In genomic region chr20:54207053-54207742, GRCh38 we compare ENCODE assay signal across 8 cellular contexts. TPM values are rescaled to one million over a fixed set of nuclear protein-coding genes. Genes with fewer than 3 reads are reported as not detected.
A peak's percentile ranks its signal among the peaks of the same experiment; 100 is the strongest.
DNase-seq lines count a peak whose midpoint lies in the region; ATAC-seq, FAIRE-seq and TF ChIP-seq lines count a peak whose summit lies in the region.

No MANE protein-coding gene starts in this region.

- TF ChIP-seq RAD21 in GM12878 (IDR thresholded peaks at IDR 0.05; ENCODE audit: insufficient read depth, low read depth, low read length): no peak

- TF ChIP-seq POLR2A in GM12878 (IDR thresholded peaks at IDR 0.05; ENCODE audit: low read depth, low read length) (no peak), uterus (IDR thresholded peaks at IDR 0.05) (no peak)

- H3K27ac ChIP-seq in heart right ventricle (peak overlapping the region in 8 of 10 donors; percentile 94 to 100 (median 99)), GM12878 (ENCODE audit: control insufficient read depth, insufficient read depth) (no peak overlapping the region; the same call in 1 of the 2 replicates), uterus (peak overlapping the region; percentile 93 to 97)

- no peak for TF ChIP-seq CTCF in heart right ventricle (IDR thresholded peaks at IDR 0.05)
- no peak for TF ChIP-seq CTCF in GM12878 (IDR thresholded peaks at IDR 0.05 in 2 of 3, conservative IDR thresholded peaks at IDR 0.05 in 1 of 3; ENCODE audit: control insufficient read depth in 2 of 3, extremely low read depth in 1 of 3, insufficient read depth in 1 of 3, low read depth in 3 of 3, low read length in 3 of 3)
- TF ChIP-seq CTCF in uterus (IDR thresholded peaks at IDR 0.05): no peak

- H3K9me3 ChIP-seq in heart right ventricle: no peaks in the 10 kb centered on the region
- H3K9me3 ChIP-seq in GM12878 (replicated peaks; ENCODE audit: control insufficient read depth, insufficient read depth, low read length): no peaks in the 10 kb centered on the region
- no peaks in the 10 kb centered on the region for H3K9me3 ChIP-seq in mononuclear cell (ENCODE audit: low read depth, low read length)
- no peaks in the 10 kb centered on the region for H3K9me3 ChIP-seq in uterus

- in situ Hi-C loops in GM12878 (cut with MboI) (loop anchor here (10.0 kb wide), 1 partner anchor 632 kb away; no protein-coding TSS in a partner anchor), KBM-7 (cut with MboI; ENCODE audit: low pct_unique_long_range_greater_than_20kb, low sequenced_read_pairs) (loop anchor here (10.0 to 25.0 kb wide), 2 partner anchors 102 to 430 kb away; no protein-coding TSS in a partner anchor)

- H3K9ac ChIP-seq in GM12878 (ENCODE audit: control insufficient read depth, insufficient read depth, low read length): no peak overlapping the region; the same call in 1 of the 2 replicates

- BruUV-seq in GM12878 (replicated peaks; lab: Mats Ljungman, UMichigan): no TSS peak

- POLR2A ChIA-PET in GM12878 (lab: Charles Lee): interaction anchor here (1.4 kb wide), 1 partner anchor 426 kb away, joined by 3 read pairs; no protein-coding TSS in a partner anchor

- SMC1A ChIA-PET in GM12878 (lab: Charles Lee; ENCODE audit: uncharacterized antibody, unreplicated experiment): interaction anchor here (0.7 to 3.4 kb wide), 7 partner anchors 7 to 268 kb away, joined by 3 to 14 read pairs (median 4); no protein-coding TSS in a partner anchor

- FAIRE-seq in GM12878 (lab: Jason Lieb, UNC): no peak

- H2AFZ ChIP-seq in GM12878 (ENCODE audit: control insufficient read depth, low read depth, low read length): peak overlapping the region; percentile 100

- DNase-seq in heart right ventricle: no peak
- DNase-seq in Right ventricle myocardium inferior (ENCODE audit: missing footprints): no peak
- DNase-seq in GM12878 (ENCODE audit: low read depth, low spot score): no peak
- DNase-seq in uterus: no peak
- DNase-seq in AG08396 (ENCODE audit: low spot score): no peak
- no peak for DNase-seq in NCI-H345 treated with DMSO at 0.1 percent for 48 hours (lab: John Stamatoyannopoulos, UW; ENCODE audit: unreplicated experiment)
- DNase-seq in KBM-7: no peak

- peak overlapping the region; percentile 54; the same call in 1 of the 2 replicates for H3K4me2 ChIP-seq in GM12878 (ENCODE audit: control insufficient read depth, insufficient read depth)

- TF ChIP-seq EP300 in GM12878 (IDR thresholded peaks at IDR 0.05; ENCODE audit: borderline replicate concordance in 1 of 2, control insufficient read depth in 1 of 2, low read depth in 2 of 2, low read length in 2 of 2): no peak

- peaks cover 20% of the 10 kb centered on the region for H3K79me2 ChIP-seq in GM12878 (ENCODE audit: control insufficient read depth, insufficient read depth, low read length)

- H4K20me1 ChIP-seq in GM12878 (ENCODE audit: control insufficient read depth, insufficient read depth): no peaks in the 10 kb centered on the region

- H3K4me3 ChIP-seq in heart right ventricle (peak overlapping the region in 9 of 10 donors; percentile 82 to 99 (median 93)), GM12878 (peak overlapping the region; percentile 91; the same call in 1 of the 2 replicates), mononuclear cell (ENCODE audit: low read length) (peak overlapping the region; percentile 78), uterus (peak overlapping the region; percentile 62 to 85)

- RAD21 ChIA-PET in GM12878 (lab: Charles Lee; ENCODE audit: unreplicated experiment): interaction anchor here (0.5 to 1.3 kb wide), 2 partner anchors 104 to 271 kb away, joined by 3 read pairs; no protein-coding TSS in a partner anchor

- WGBS in heart right ventricle, 2 donors: 64 to 65% methylated on average over 7 of the region's 7 CpGs
- 35% methylated on average over 7 of the region's 7 CpGs for WGBS in GM12878 (ENCODE audit: insufficient coverage, insufficient replicate concordance, low lambda C conversion rate, missing lambda C conversion rate)

- CTCF ChIA-PET in GM12878 (lab: Yijun Ruan, JAX): interaction anchor here (0.7 to 3.4 kb wide), 17 partner anchors 8 to 1895 kb away, joined by 3 to 29 read pairs (median 5); no protein-coding TSS in a partner anchor

- ATAC-seq in heart right ventricle (no peak), Right ventricle myocardium inferior (no peak), GM12878 (no peak)

- peaks cover 0 to 27% (median 22%) of the 10 kb centered on the region in 9 donors for H3K4me1 ChIP-seq in heart right ventricle
- H3K4me1 ChIP-seq in GM12878 (ENCODE audit: control insufficient read depth, insufficient read depth, low read length): peaks cover 14% of the 10 kb centered on the region
- peaks cover 25% of the 10 kb centered on the region for H3K4me1 ChIP-seq in mononuclear cell (ENCODE audit: insufficient read depth, low read length)
- H3K4me1 ChIP-seq in uterus: no peaks in the 10 kb centered on the region

- intact Hi-C loops in heart right ventricle (cut with DNase I): loop anchor here in 2 of 10 donors (5.0 to 10.0 kb wide), 3 partner anchors 262 to 632 kb away; no protein-coding TSS in a partner anchor
- intact Hi-C loops in Right ventricle myocardium inferior (cut with DNase I): no loop called here
- intact Hi-C loops in GM12878 (cut with micrococcal nuclease; ENCODE audit: unreplicated experiment): no loop called here
- intact Hi-C loops in uterus (cut with DNase I; ENCODE audit: low total_unique reads): loop anchor here (10.0 kb wide), 1 partner anchor 112 kb away; no protein-coding TSS in a partner anchor

- H3K36me3 ChIP-seq in heart right ventricle (no peaks in the 10 kb centered on the region), GM12878 (ENCODE audit: control insufficient read depth in 2 of 2, insufficient read depth in 2 of 2, low read length in 1 of 2) (no peaks in the 10 kb centered on the region), uterus (no peaks in the 10 kb centered on the region)

- H3K27me3 ChIP-seq in heart right ventricle (no peaks in the 10 kb centered on the region), GM12878 (replicated peaks in 1 of 2; ENCODE audit: control insufficient read depth in 2 of 2, insufficient read depth in 2 of 2, low read length in 1 of 2) (no peaks in the 10 kb centered on the region), mononuclear cell (ENCODE audit: insufficient read depth, low read length) (no peaks in the 10 kb centered on the region), uterus (no peaks in the 10 kb centered on the region)

TF ChIP-seq in GM12878, 131 proteins besides CTCF, POLR2A, EP300 and RAD21 (continues in another document):
- TF ChIP-seq EED (IDR thresholded peaks at IDR 0.05; ENCODE audit: low read depth) (no peak), NFXL1 (IDR thresholded peaks at IDR 0.05; ENCODE audit: borderline replicate concordance) (peak; percentile 1), RELA (IDR thresholded peaks at IDR 0.05; ENCODE audit: borderline replicate concordance, partially characterized antibody) (no peak)

RNA-seq across cellular contexts. Expression of gene PFDN4, which starts 0.7 kb away (rescaled TPM):
- total RNA-seq in heart right ventricle (10 to 100 TPM; 21.9 to 37.0 (median 28.2) TPM), Right ventricle myocardium inferior (24.0 TPM), GM12878 (2014; rRNA removed) (40.0 and 54.8 TPM in 2 replicates), GM12878 (2014; rRNA removed; fragmentation: Illumina TruSeq; extraction: Trizol) (88.4 and 94.5 TPM in 2 replicates), GM12878 (2021) (36.9 and 39.0 TPM in 2 replicates), mononuclear cell (59.9 TPM), uterus (100 to 1,000 TPM in 3 of 4 donors, 10 to 100 TPM in 1; 36.9 to 157 (median 124) TPM)
- polyA plus RNA-seq in heart right ventricle (10 to 100 TPM; 44.0 to 56.3 TPM), GM12878 (2011; rRNA removed) (60.8 and 128 TPM in 2 replicates), GM12878 (2014; fragmentation: Illumina TruSeq; extraction: Trizol) (136 and 201 TPM in 2 replicates), GM12878 (2014; fragmentation: Nextera tagmentation; extraction: Ambion mirVana) (100 to 1,000 TPM; 121 to 123 TPM), GM12878 (2014; rRNA removed) (51.0 and 76.6 TPM in 2 replicates), GM12878 (2016; fragmentation: Nextera tagmentation; extraction: Ambion mirVana) (10 to 100 TPM; 78.1 to 87.5 TPM)
- total RNA-seq in GM12878 (2013; cell fraction: nucleolus; rRNA removed): 6.5 and 8.4 TPM in 2 replicates
- polyA plus RNA-seq in GM12878 (2011; ENCODE audit: low read depth): 11.2 TPM
- 16.6 and 21.9 TPM in 2 replicates for polyA plus RNA-seq in GM12878 (2011; cell fraction: cytosol; rRNA removed)
- polyA plus RNA-seq in GM12878 (2011; cell fraction: nucleus; rRNA removed): 20.8 and 22.9 TPM in 2 replicates
- polyA plus RNA-seq in GM12878 (2012): 58.4 and 77.9 TPM in 2 replicates
- 4.4 and 6.5 TPM in 2 replicates for polyA minus RNA-seq in GM12878 (2011; rRNA and poly(A)+ RNA removed)
- 5.4 and 8.2 TPM in 2 replicates for polyA minus RNA-seq in GM12878 (2011; cell fraction: cytosol; rRNA and poly(A)+ RNA removed)
- polyA minus RNA-seq in GM12878 (2011; cell fraction: nucleus; rRNA and poly(A)+ RNA removed): 0.97 and 2.9 TPM in 2 replicates

RNA-seq across cellular contexts. Expression of gene CYP24A1, which starts 33.4 kb away (rescaled TPM):
- total RNA-seq in heart right ventricle (not detected), Right ventricle myocardium inferior (not detected), GM12878 (2014; rRNA removed) (not detected in 2 replicates), GM12878 (2014; rRNA removed; fragmentation: Illumina TruSeq; extraction: Trizol) (not detected in 2 replicates), GM12878 (2021) (0.69 TPM in 1 of 2 replicates, not detected in the other), mononuclear cell (0.10 TPM), uterus (1 to 10 TPM in 1 of 4 donors, not detected in 3; 4.8 TPM)
- polyA plus RNA-seq in heart right ventricle (not detected), GM12878 (2011; rRNA removed) (not detected in 2 replicates), GM12878 (2014; fragmentation: Illumina TruSeq; extraction: Trizol) (not detected in 2 replicates), GM12878 (2014; fragmentation: Nextera tagmentation; extraction: Ambion mirVana) (not detected), GM12878 (2014; rRNA removed) (not detected in 2 replicates), GM12878 (2016; fragmentation: Nextera tagmentation; extraction: Ambion mirVana) (not detected)
- not detected in 2 replicates for total RNA-seq in GM12878 (2013; cell fraction: nucleolus; rRNA removed)
- polyA plus RNA-seq in GM12878 (2011; ENCODE audit: low read depth): not detected
- not detected in 2 replicates for polyA plus RNA-seq in GM12878 (2011; cell fraction: cytosol; rRNA removed)
- not detected in 2 replicates for polyA plus RNA-seq in GM12878 (2011; cell fraction: nucleus; rRNA removed)
- polyA plus RNA-seq in GM12878 (2012): not detected in 2 replicates
- not detected in 2 replicates for polyA minus RNA-seq in GM12878 (2011; rRNA and poly(A)+ RNA removed)
- polyA minus RNA-seq in GM12878 (2011; cell fraction: cytosol; rRNA and poly(A)+ RNA removed): not detected in 2 replicates
- not detected in 2 replicates for polyA minus RNA-seq in GM12878 (2011; cell fraction: nucleus; rRNA and poly(A)+ RNA removed)
